ENCODE assay signal across 13 cellular contexts in genomic region chr12:64891629-64892028, GRCh38.
DNase-seq lines count a peak whose midpoint lies in the region; ATAC-seq, FAIRE-seq and TF ChIP-seq lines count a peak whose summit lies in the region.
"Had no signal": no experiment of that assay in that cellular context is flagged by ENCODE, and none has a peak within 500 bp of the region (broad histone marks: within the 10 kb centered on the region; RNA-seq: fewer than 3 reads in every experiment).

No MANE protein-coding gene starts in this region.

- H3K14ac ChIP-seq in H1 (ENCODE audit: insufficient read length): no peak overlapping the region

- H3K27me3 ChIP-seq in H7 (ENCODE audit: control insufficient read depth, insufficient read depth, low read length) (no peaks in the 10 kb centered on the region), H1 (replicated peaks in 1 of 4; ENCODE audit: control insufficient read depth in 3 of 4, extremely low read depth in 1 of 4, insufficient read depth in 3 of 4, low read length in 3 of 4) (no peaks in the 10 kb centered on the region), neural progenitor cell (no peaks in the 10 kb centered on the region)
- H3K27me3 ChIP-seq: BLaER1 treated with 17β-estradiol and CSF1 and Interleukin-3, amounts not matched to agents 10 nM and 100 nM had no signal

- no peak for TF ChIP-seq EP300 in H1 (IDR thresholded peaks at IDR 0.05; ENCODE audit: borderline replicate concordance in 1 of 2, low read depth in 2 of 2, low read length in 2 of 2)

- no peaks in the 10 kb centered on the region for H4K20me1 ChIP-seq in H1 (replicated peaks in 1 of 2; ENCODE audit: control insufficient read depth in 1 of 2, insufficient read depth in 2 of 2, low read length in 2 of 2)
- no peaks in the 10 kb centered on the region for H4K20me1 ChIP-seq in neural progenitor cell (ENCODE audit: low read depth)
- H4K20me1 ChIP-seq: BLaER1 treated with 17β-estradiol and CSF1 and Interleukin-3, amounts not matched to agents 10 nM and 100 nM had no signal

- H3K79me2 ChIP-seq in H1 (ENCODE audit: control insufficient read depth in 1 of 2, insufficient read depth in 2 of 2, low read length in 2 of 2): no peaks in the 10 kb centered on the region
- H3K79me2 ChIP-seq in neural progenitor cell (ENCODE audit: low read depth): no peaks in the 10 kb centered on the region

- no peak for TF ChIP-seq CTCF in H1 (IDR thresholded peaks at IDR 0.05; ENCODE audit: control extremely low read depth in 1 of 3, insufficient read depth in 1 of 3, low read depth in 1 of 3, low read length in 3 of 3)
- no peak for TF ChIP-seq CTCF in neural progenitor cell (IDR thresholded peaks at IDR 0.05)

- POLR2A ChIA-PET in H1 (lab: Charles Lee; ENCODE audit: partially characterized antibody): interaction anchor here (0.8 to 1.0 kb wide), 2 partner anchors 207 to 215 kb away, joined by 4 read pairs; no protein-coding TSS in a partner anchor

- H3K4me1 ChIP-seq in H1 (replicated peaks in 1 of 4; ENCODE audit: control insufficient read depth in 3 of 4, insufficient read depth in 4 of 4, low read length in 3 of 4) (peaks cover 0 to 5% (median 2%) of the 10 kb centered on the region in 4 experiments; a peak in 3 of 7 replicates), neural progenitor cell (no peaks in the 10 kb centered on the region)
- H3K4me1 ChIP-seq: BLaER1 treated with 17β-estradiol and CSF1 and Interleukin-3, amounts not matched to agents 10 nM and 100 nM had no signal

- no peak overlapping the region for H3K18ac ChIP-seq in H1 (ENCODE audit: extremely low read depth, low read length)

- no peak overlapping the region for H2BK120ac ChIP-seq in H1 (replicated peaks; ENCODE audit: low read depth, low read length)

- no peaks in the 10 kb centered on the region for H3K79me1 ChIP-seq in H1 (ENCODE audit: low read depth, low read length)

- no peak overlapping the region for H4K5ac ChIP-seq in H1 (ENCODE audit: insufficient read length, low read depth, low read length)

- no peaks in the 10 kb centered on the region for H3K9me3 Mint-ChIP-seq in neural progenitor cell
- H3K9me3 Mint-ChIP-seq in activated T-cell treated with anti-CD3 and anti-CD28 coated beads, Interleukin-2, amount 50 U/mL, for 4 hours: no peaks in the 10 kb centered on the region
- H3K9me3 Mint-ChIP-seq: CD4-positive, CD25-positive, alpha-beta regulatory T cell had no signal

- no peak overlapping the region for H4K8ac ChIP-seq in H1 (ENCODE audit: extremely low read depth, insufficient read depth, low read length)

- H3K9me3 ChIP-seq in H1 (ENCODE audit: insufficient read depth in 2 of 2, low read depth in 1 of 2, low read length in 1 of 2) (no peaks in the 10 kb centered on the region), neural progenitor cell (ENCODE audit: low read depth) (no peaks in the 10 kb centered on the region)
- H3K9me3 ChIP-seq: BLaER1 treated with 17β-estradiol and CSF1 and Interleukin-3, amounts not matched to agents 10 nM and 100 nM had no signal

- H2BK5ac ChIP-seq in H1 (ENCODE audit: low read depth, low read length): no peak overlapping the region

- no peak overlapping the region for H3K56ac ChIP-seq in H1 (replicated peaks; ENCODE audit: insufficient read length, low read depth, low read length)

- no peak overlapping the region for H3K23ac ChIP-seq in H1 (ENCODE audit: insufficient read length)

- H3K36me3 ChIP-seq in H7 (replicated peaks; ENCODE audit: control insufficient read depth, insufficient read depth, low read length) (no peaks in the 10 kb centered on the region), H1 (ENCODE audit: control insufficient read depth in 2 of 4, insufficient read depth in 4 of 4, low read length in 3 of 4) (no peaks in the 10 kb centered on the region), neural progenitor cell (no peaks in the 10 kb centered on the region)
- H3K36me3 ChIP-seq: BLaER1 treated with 17β-estradiol and CSF1 and Interleukin-3, amounts not matched to agents 10 nM and 100 nM had no signal

- TF ChIP-seq RAD21 in H1 (IDR thresholded peaks at IDR 0.05 in 1 of 2, conservative IDR thresholded peaks at IDR 0.05 in 1 of 2; ENCODE audit: low read depth in 2 of 2, low read length in 2 of 2): peak in 1 of 2 experiments; percentile 17; a peak in 1 of 4 replicates

- no peaks in the 10 kb centered on the region for H3K4me1 Mint-ChIP-seq in neural progenitor cell
- no peaks in the 10 kb centered on the region for H3K4me1 Mint-ChIP-seq in activated T-cell treated with anti-CD3 and anti-CD28 coated beads, Interleukin-2, amount 50 U/mL, for 4 hours (ENCODE audit: low read depth)
- H3K4me1 Mint-ChIP-seq: CD4-positive, CD25-positive, alpha-beta regulatory T cell had no signal

- no peak overlapping the region for H2BK15ac ChIP-seq in H1 (ENCODE audit: low read length)

- no peak for TF ChIP-seq POLR2A in H1 (IDR thresholded peaks at IDR 0.05; ENCODE audit: control extremely low read depth in 1 of 2, low read depth in 2 of 2, low read length in 2 of 2)

- peaks cover 9% of the 10 kb centered on the region for H3K27me3 Mint-ChIP-seq in neural progenitor cell (ENCODE audit: insufficient read depth, low read depth)
- H3K27me3 Mint-ChIP-seq in activated T-cell treated with anti-CD3 and anti-CD28 coated beads, Interleukin-2, amount 50 U/mL, for 4 hours (ENCODE audit: low read depth): peaks cover 18% of the 10 kb centered on the region

- ATAC-seq in activated T-cell treated with anti-CD3 and anti-CD28 coated beads, Interleukin-2, amount 50 U/mL, for 4 hours: no peak
- ATAC-seq in GM18868 (IDR thresholded peaks at IDR 0.05; ENCODE audit: unreplicated experiment) (no peak), GM19397 (IDR thresholded peaks at IDR 0.05; ENCODE audit: unreplicated experiment) (no peak)

- CTCF ChIA-PET in H1 (lab: Charles Lee; ENCODE audit: partially characterized antibody): interaction anchor here (0.8 to 7.0 kb wide), 45 partner anchors 9 to 452 kb away, joined by 3 to 74 read pairs (median 5); partner anchors contain the start of gene WIF1

- H3K4ac ChIP-seq in H1 (replicated peaks; ENCODE audit: insufficient read length, low read depth, low read length): no peak overlapping the region

- H3K36me3 Mint-ChIP-seq in neural progenitor cell: no peaks in the 10 kb centered on the region
- no peaks in the 10 kb centered on the region for H3K36me3 Mint-ChIP-seq in activated T-cell treated with anti-CD3 and anti-CD28 coated beads, Interleukin-2, amount 50 U/mL, for 4 hours (ENCODE audit: insufficient read depth)
- H3K36me3 Mint-ChIP-seq: CD4-positive, CD25-positive, alpha-beta regulatory T cell had no signal

- no peak overlapping the region for H4K91ac ChIP-seq in H1 (replicated peaks; ENCODE audit: insufficient read length, low read length)

- no peak overlapping the region for H3K4me3 ChIP-seq in H7 (ENCODE audit: insufficient read depth, low read depth, low read length)
- H3K4me3 ChIP-seq in H1 (ENCODE audit: extremely low read depth in 1 of 4, insufficient read depth in 2 of 4, low read depth in 3 of 4, low read length in 4 of 4): no peak overlapping the region
- no peak overlapping the region for H3K4me3 ChIP-seq in neural progenitor cell
- H3K4me3 ChIP-seq: BLaER1 treated with 17β-estradiol and CSF1 and Interleukin-3, amounts not matched to agents 10 nM and 100 nM; GM12878; K562 had no signal

- no peaks in the 10 kb centered on the region for H3F3A ChIP-seq in neural progenitor cell (ENCODE audit: low read depth)

- 85% methylated on average over 1 of the region's 1 CpG; no CpG with 5 or more reads in 1 of the 2 experiments for WGBS in H1 (ENCODE audit: extremely low coverage in 1 of 2, insufficient coverage in 1 of 2, insufficient read length in 1 of 2, insufficient replicate concordance in 2 of 2, low coverage in 1 of 2, low lambda C conversion rate in 2 of 2, missing lambda C conversion rate in 1 of 2), 2 experiments

- H3K27ac Mint-ChIP-seq in neural progenitor cell: no peak overlapping the region
- H3K27ac Mint-ChIP-seq: CD4-positive, CD25-positive, alpha-beta regulatory T cell had no signal

- no peak overlapping the region; the same call in 1 of the 2 replicates for H2BK12ac ChIP-seq in H1 (ENCODE audit: low read depth, low read length)

- H2AFZ ChIP-seq in H1 (ENCODE audit: low read length) (0 out of 2 replicates have a peak overlapping the region, but pooled peaks have one; percentile 24), neural progenitor cell (replicated peaks) (peak overlapping the region; percentile 13)

- no peak overlapping the region for H2BK20ac ChIP-seq in H1 (ENCODE audit: low read length)

- H3K9ac ChIP-seq in H1 (replicated peaks in 1 of 4; ENCODE audit: extremely low read depth in 1 of 4, low read depth in 3 of 4, low read length in 3 of 4) (no peak overlapping the region), neural progenitor cell (no peak overlapping the region)
- H3K9ac ChIP-seq: BLaER1 treated with 17β-estradiol and CSF1 and Interleukin-3, amounts not matched to agents 10 nM and 100 nM had no signal

- H3K27ac ChIP-seq in H1 (ENCODE audit: low read depth, low read length) (no peak overlapping the region), neural progenitor cell (no peak overlapping the region)
- H3K27ac ChIP-seq: BLaER1 treated with 17β-estradiol and CSF1 and Interleukin-3, amounts not matched to agents 10 nM and 100 nM; HL-60 had no signal

- no peak for FAIRE-seq in H1 (lab: Jason Lieb, UNC)
- FAIRE-seq in frontal cortex (lab: Jason Lieb, UNC): no peak
- FAIRE-seq: GM12878 had no signal

- H3K23me2 ChIP-seq in H1 (ENCODE audit: low read depth, low read length): 0 out of 2 replicates have a peak, but pooled peaks cover 2% of the 10 kb centered on the region

- DNase-seq in H7 (peak; percentile 17), H1 (ENCODE audit: low read depth in 1 of 2, low spot score in 2 of 2) (no peak), neural progenitor cell (ENCODE audit: low spot score) (peak; percentile 27), frontal cortex (ENCODE audit: low spot score in 2 of 2) (no peak)
- DNase-seq in activated T-cell treated with anti-CD3 and anti-CD28 coated beads, Interleukin-2, amount 50 U/mL, for 4 hours: no peak
- DNase-seq: DMS 273 treated with DMSO at 0.1 percent for 48 hours had no signal

- H2AK5ac ChIP-seq in H1 (ENCODE audit: low read depth, low read length): no peak overlapping the region

- no peak overlapping the region for H3K4me3 Mint-ChIP-seq in neural progenitor cell
- H3K4me3 Mint-ChIP-seq in activated T-cell treated with anti-CD3 and anti-CD28 coated beads, Interleukin-2, amount 50 U/mL, for 4 hours: no peak overlapping the region
- H3K4me3 Mint-ChIP-seq: CD4-positive, CD25-positive, alpha-beta regulatory T cell had no signal

- H3K4me2 ChIP-seq in H1 (ENCODE audit: insufficient read depth in 1 of 2, low read depth in 2 of 2, low read length in 2 of 2) (no peak overlapping the region), neural progenitor cell (no peak overlapping the region)
- H3K4me2 ChIP-seq: BLaER1 treated with 17β-estradiol and CSF1 and Interleukin-3, amounts not matched to agents 10 nM and 100 nM had no signal

TF ChIP-seq in H1, 55 proteins besides CTCF, POLR2A, EP300 and RAD21 (continues in another document):
- no peak for TF ChIP-seq SAP30 (IDR thresholded peaks at IDR 0.05; ENCODE audit: insufficient read depth, insufficient replicate concordance, low read length)

Comparison
In these comparisons a context has a peak if more than half of its experiments do, and no peak if none do; other contexts are left out.
1. DNase-seq: peak in H7 (single experiment) and neural progenitor cell (single experiment); none in H1 (0 of 2), activated T-cell treated with anti-CD3 and anti-CD28 coated beads, Interleukin-2, amount 50 U/mL, for 4 hours (single experiment) and frontal cortex (0 of 2).